8 cellular contexts compared by ENCODE assay signal in the genomic region with DNA sequence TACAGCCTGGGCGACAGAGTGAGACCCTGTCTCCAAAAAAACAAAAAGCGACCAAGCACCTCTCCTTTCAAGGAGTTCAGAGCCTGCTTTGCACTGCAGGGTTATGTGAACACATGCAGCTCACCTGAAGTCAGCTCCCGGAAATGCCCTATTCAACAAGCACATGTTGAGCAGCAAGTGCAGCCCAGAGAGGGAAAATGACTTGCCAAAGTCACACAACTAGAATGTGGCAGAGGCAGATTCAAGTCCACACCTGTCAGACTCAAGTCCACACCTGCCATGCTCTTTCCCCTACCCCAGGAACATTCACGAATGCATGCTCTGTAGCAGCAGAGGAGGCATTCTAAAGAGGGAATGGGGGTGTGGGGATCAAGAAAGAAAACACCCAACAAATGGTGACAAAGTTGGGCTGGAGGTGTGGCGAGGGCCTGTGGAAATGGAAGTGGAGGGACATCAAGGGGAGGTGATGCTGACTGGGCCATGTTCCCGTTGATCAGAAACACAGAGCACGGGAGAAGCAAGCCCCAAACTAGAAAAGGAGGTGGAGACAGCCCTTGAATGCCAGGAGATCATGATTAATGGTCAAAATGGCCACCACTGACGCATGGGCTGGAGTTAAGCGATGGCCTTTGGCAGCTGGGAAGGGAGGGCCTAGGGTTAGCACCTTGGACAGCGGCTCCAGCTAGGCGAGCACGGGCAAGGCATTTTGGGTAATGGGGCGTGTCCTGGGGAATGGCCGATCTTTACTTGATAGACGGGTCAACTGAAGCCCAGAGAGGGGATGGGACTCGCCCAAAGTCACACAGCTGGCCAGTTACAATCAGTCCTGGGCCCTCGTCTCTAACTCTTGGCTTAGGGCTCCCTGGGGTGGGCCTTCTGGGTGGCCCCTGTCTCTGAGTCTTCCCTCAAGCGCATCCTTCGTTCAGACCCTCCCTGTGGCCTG. TPM values are rescaled to one million over a fixed set of nuclear protein-coding genes. Genes with fewer than 3 reads are reported as not detected.
DNase-seq lines count a peak whose midpoint lies in the region; ATAC-seq lines count a peak whose summit lies in the region.

No MANE protein-coding gene starts in this region.

- peaks cover 22% of the 10 kb centered on the region for H3K27me3 Mint-ChIP-seq in activated naive CD4-positive, alpha-beta T cell treated with anti-CD3 and anti-CD28 coated beads for 36 hours (ENCODE audit: low read depth)

- CTCF ChIA-PET in activated naive CD4-positive, alpha-beta T cell treated with anti-CD3 and anti-CD28 coated beads for 36 hours (lab: Charles Lee): no interaction called here

- peak; percentile 86 for DNase-seq in Daoy (ENCODE audit: low read depth)
- peak; percentile 91 for DNase-seq in HuH-7 (ENCODE audit: low spot score)
- peak; percentile 62 for DNase-seq in activated naive CD4-positive, alpha-beta T cell treated with anti-CD3 and anti-CD28 coated beads for 36 hours
- DNase-seq in left colon: peak; percentile 53 to 71
- no peak for DNase-seq in NCI-H146 (lab: John Stamatoyannopoulos, UW)
- DNase-seq in cerebellum (ENCODE audit: low spot score): no peak

- intact Hi-C loops in activated naive CD4-positive, alpha-beta T cell treated with anti-CD3 and anti-CD28 coated beads for 36 hours (cut with micrococcal nuclease): no loop called here
- intact Hi-C loops in left colon (cut with DNase I, micrococcal nuclease): no loop called here

- no peaks in the 10 kb centered on the region for H3K9me3 Mint-ChIP-seq in activated naive CD4-positive, alpha-beta T cell treated with anti-CD3 and anti-CD28 coated beads for 36 hours

- H3K36me3 Mint-ChIP-seq in activated naive CD4-positive, alpha-beta T cell treated with anti-CD3 and anti-CD28 coated beads for 36 hours (ENCODE audit: low read depth): no peaks in the 10 kb centered on the region

- H3K4me3 Mint-ChIP-seq in activated naive CD4-positive, alpha-beta T cell treated with anti-CD3 and anti-CD28 coated beads for 36 hours: no peak overlapping the region

- ATAC-seq in left colon (peak; percentile 66), GM18873 (IDR thresholded peaks at IDR 0.05; ENCODE audit: low FRiP score, unreplicated experiment) (no peak), HG03095 (IDR thresholded peaks at IDR 0.05; ENCODE audit: unreplicated experiment) (no peak)

- peaks cover 14% of the 10 kb centered on the region for H3K4me1 Mint-ChIP-seq in activated naive CD4-positive, alpha-beta T cell treated with anti-CD3 and anti-CD28 coated beads for 36 hours (ENCODE audit: low read depth)

- H3K27ac Mint-ChIP-seq in activated naive CD4-positive, alpha-beta T cell treated with anti-CD3 and anti-CD28 coated beads for 36 hours: no peak overlapping the region

RNA-seq across cellular contexts. Expression of a gene that starts 21.5 kb away (rescaled TPM):
- total RNA-seq in Daoy (2014; rRNA removed; shearing (Covaris generic)): 0.39 and 0.80 TPM in 2 replicates
- total RNA-seq in activated naive CD4-positive, alpha-beta T cell treated with anti-CD3 and anti-CD28 coated beads for 36 hours: under 1 TPM; 0.15 to 0.41 TPM
- 10 to 100 TPM; 45.2 to 53.1 TPM for total RNA-seq in left colon
- 13.5 TPM for total RNA-seq in cerebellum

Comparison
In these comparisons a context has a peak if more than half of its experiments do, and no peak if none do; other contexts are left out.
1. DNase-seq: peak in Daoy (single experiment), HuH-7 (single experiment), activated naive CD4-positive, alpha-beta T cell treated with anti-CD3 and anti-CD28 coated beads for 36 hours (single experiment) and left colon (2 of 2); none in NCI-H146 (single experiment) and cerebellum (single experiment).